ENCODE assay signal across 8 cellular contexts in the genomic region with DNA sequence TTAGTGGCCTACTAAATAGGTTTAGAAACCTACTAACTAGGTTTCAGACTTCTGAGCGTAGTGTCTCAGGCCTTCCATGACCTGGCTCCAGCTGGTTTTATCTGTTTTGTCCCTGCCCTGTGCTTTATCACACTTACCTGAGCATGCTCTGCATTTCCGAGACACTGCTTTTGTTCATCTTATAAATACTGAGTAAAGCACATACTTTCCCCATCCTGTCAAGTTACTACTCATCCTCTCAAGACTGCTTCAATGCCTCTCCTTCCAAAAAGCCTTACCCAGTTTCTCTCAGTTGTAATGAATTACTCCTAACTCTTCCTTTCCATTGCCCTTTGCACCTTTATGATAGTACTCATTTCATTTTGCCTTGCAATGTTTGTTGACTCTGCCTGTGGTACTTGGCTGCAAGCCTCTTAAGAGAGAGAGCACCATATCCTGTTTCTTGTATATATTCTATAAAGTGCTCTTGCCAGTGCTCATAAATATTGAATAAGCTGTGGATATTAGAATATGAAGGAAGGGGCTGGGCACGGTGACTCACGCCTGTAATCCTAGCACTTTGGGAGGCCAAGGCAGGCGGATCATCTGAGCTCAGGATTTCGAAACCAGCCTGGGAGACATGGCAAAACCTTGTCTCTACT. TPM values are rescaled to one million over a fixed set of nuclear protein-coding genes. Genes with fewer than 3 reads are reported as not detected.
DNase-seq lines count a peak whose midpoint lies in the region; ATAC-seq and TF ChIP-seq lines count a peak whose summit lies in the region.

No MANE protein-coding gene starts in this region.

- ATAC-seq in PC-3: peak; percentile 92
- no peak for ATAC-seq in HG03280 (IDR thresholded peaks at IDR 0.05; ENCODE audit: unreplicated experiment)
- ATAC-seq in GM19452 (IDR thresholded peaks at IDR 0.05; ENCODE audit: unreplicated experiment): no peak

- no TSS peak for BruUV-seq in PC-3 (replicated peaks; lab: Mats Ljungman, UMichigan)

- H3K9me2 ChIP-seq in PC-3 (replicated peaks; ENCODE audit: low read length): no peaks in the 10 kb centered on the region

- H3K4me2 ChIP-seq in PC-3 (ENCODE audit: low read length) (peak overlapping the region; percentile 74), smooth muscle cell (peak overlapping the region; percentile 60)

- intact Hi-C loops in PC-3 (cut with micrococcal nuclease): loop anchor here (1.0 kb wide), 1 partner anchor 34 kb away; a partner anchor contains a TSS

- H3F3A ChIP-seq in PC-3 (ENCODE audit: low read length, unreplicated experiment) (no peaks in the 10 kb centered on the region), smooth muscle cell (ENCODE audit: low read depth) (peaks cover 19% of the 10 kb centered on the region)

- WGBS in smooth muscle cell (ENCODE audit: low lambda C conversion rate): 34% methylated on average over 6 of the region's 6 CpGs

- peak overlapping the region; percentile 84 for H3K27ac ChIP-seq in PC-3 (ENCODE audit: low read length)
- peak overlapping the region; percentile 80 for H3K27ac ChIP-seq in smooth muscle cell (ENCODE audit: low read depth)

- H3K9ac ChIP-seq in PC-3 (ENCODE audit: low read length): peak overlapping the region; percentile 50
- no peak overlapping the region for H3K9ac ChIP-seq in smooth muscle cell (ENCODE audit: low read depth)

- DNase-seq in HEK293T (ENCODE audit: extremely low spot score) (peak; percentile 5), PC-3 (peak; percentile 91), fibroblast of mammary gland (ENCODE audit: low read depth) (peak; percentile 91), smooth muscle cell (lab: John Stamatoyannopoulos, UW; ENCODE audit: unreplicated experiment) (peak; percentile 1), NCI-H1930 (lab: John Stamatoyannopoulos, UW) (no peak), NCI-H1048 (lab: John Stamatoyannopoulos, UW) (no peak)

- H4K20me1 ChIP-seq in PC-3 (ENCODE audit: low read length): peaks cover 3% of the 10 kb centered on the region; the same call in 1 of the 2 replicates
- peaks cover 89% of the 10 kb centered on the region for H4K20me1 ChIP-seq in smooth muscle cell (ENCODE audit: low read depth)

- TF ChIP-seq CTCF in PC-3 (conservative IDR thresholded peaks at IDR 0.05; ENCODE audit: low read depth, low read length) (no peak), fibroblast of mammary gland (conservative IDR thresholded peaks at IDR 0.05; ENCODE audit: control insufficient read depth, insufficient read depth, low read depth, low read length) (no peak), smooth muscle cell (IDR thresholded peaks at IDR 0.05; ENCODE audit: borderline replicate concordance, insufficient read depth, poor library complexity, severe bottlenecking) (no peak)

- H3K36me3 ChIP-seq in PC-3 (ENCODE audit: low read depth, low read length) (no peaks in the 10 kb centered on the region), smooth muscle cell (ENCODE audit: low read depth) (peaks cover 7% of the 10 kb centered on the region)

- H3K4me3 ChIP-seq in PC-3 (ENCODE audit: low read length) (peak overlapping the region; percentile 31; the same call in 1 of the 2 replicates), fibroblast of mammary gland (ENCODE audit: control insufficient read depth, low read depth, low read length) (no peak overlapping the region), smooth muscle cell (no peak overlapping the region)

- no peaks in the 10 kb centered on the region for H3K9me3 ChIP-seq in PC-3 (ENCODE audit: low read length)
- no peaks in the 10 kb centered on the region for H3K9me3 ChIP-seq in smooth muscle cell (replicated peaks; ENCODE audit: low read depth)

- H3K79me2 ChIP-seq in PC-3 (ENCODE audit: low read length) (peaks cover 8% of the 10 kb centered on the region; the same call in 1 of the 2 replicates), smooth muscle cell (ENCODE audit: low read depth) (peaks cover 84% of the 10 kb centered on the region)

- H3K27me3 ChIP-seq in PC-3 (ENCODE audit: low read length) (no peaks in the 10 kb centered on the region), smooth muscle cell (ENCODE audit: low read depth) (no peaks in the 10 kb centered on the region)

- POLR2A ChIA-PET in HEK293T (lab: Yijun Ruan, JAX): interaction anchor here (0.9 kb wide), 1 partner anchor 35 kb away, joined by 3 read pairs; a partner anchor contains a TSS
- POLR2A ChIA-PET in PC-3 (lab: Charles Lee; ENCODE audit: unreplicated experiment): interaction anchor here (0.5 kb wide), 1 partner anchor 22 kb away, joined by 5 read pairs; no protein-coding TSS in a partner anchor

- CTCF ChIA-PET in HEK293T (lab: Yijun Ruan, JAX): no interaction called here
- CTCF ChIA-PET in PC-3 (lab: Charles Lee): no interaction called here

- H2AFZ ChIP-seq in PC-3 (ENCODE audit: low read length) (no peak overlapping the region), smooth muscle cell (ENCODE audit: low read depth) (no peak overlapping the region)

- H3K4me1 ChIP-seq in PC-3 (ENCODE audit: insufficient read depth, low read length) (peaks cover 18% of the 10 kb centered on the region), smooth muscle cell (ENCODE audit: low read depth) (peaks cover 18% of the 10 kb centered on the region)

TF ChIP-seq in HEK293T, 16 proteins besides CTCF, POLR2A, EP300 and RAD21:
- TF ChIP-seq L3MBTL2 (conservative IDR thresholded peaks at IDR 0.05) (no peak), ZNF384 (IDR thresholded peaks at IDR 0.05) (no peak), SUZ12 (IDR thresholded peaks at IDR 0.05) (no peak), FOXA1 (IDR thresholded peaks at IDR 0.05) (no peak), ELF4 (IDR thresholded peaks at IDR 0.05) (no peak), TARDBP (IDR thresholded peaks at IDR 0.05) (no peak), HDGF (IDR thresholded peaks at IDR 0.05; ENCODE audit: borderline replicate concordance) (no peak), SP1 (IDR thresholded peaks at IDR 0.05) (no peak), NFRKB (IDR thresholded peaks at IDR 0.05) (no peak), LEF1 (IDR thresholded peaks at IDR 0.05; ENCODE audit: borderline replicate concordance) (no peak), CTBP1 (IDR thresholded peaks at IDR 0.05; ENCODE audit: borderline replicate concordance) (no peak), FOXK2 (IDR thresholded peaks at IDR 0.05) (no peak), BHLHE40 (IDR thresholded peaks at IDR 0.05; ENCODE audit: borderline replicate concordance) (no peak), FOXM1 (IDR thresholded peaks at IDR 0.05; ENCODE audit: borderline replicate concordance) (no peak), ARNT (IDR thresholded peaks at IDR 0.05) (no peak)
- TF ChIP-seq, protein P1, sequence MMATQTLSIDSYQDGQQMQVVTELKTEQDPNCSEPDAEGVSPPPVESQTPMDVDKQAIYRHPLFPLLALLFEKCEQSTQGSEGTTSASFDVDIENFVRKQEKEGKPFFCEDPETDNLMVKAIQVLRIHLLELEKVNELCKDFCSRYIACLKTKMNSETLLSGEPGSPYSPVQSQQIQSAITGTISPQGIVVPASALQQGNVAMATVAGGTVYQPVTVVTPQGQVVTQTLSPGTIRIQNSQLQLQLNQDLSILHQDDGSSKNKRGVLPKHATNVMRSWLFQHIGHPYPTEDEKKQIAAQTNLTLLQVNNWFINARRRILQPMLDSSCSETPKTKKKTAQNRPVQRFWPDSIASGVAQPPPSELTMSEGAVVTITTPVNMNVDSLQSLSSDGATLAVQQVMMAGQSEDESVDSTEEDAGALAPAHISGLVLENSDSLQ (IDR thresholded peaks at IDR 0.05): no peak

RNA-seq across cellular contexts. Expression of a gene that starts 34.4 kb away (rescaled TPM):
- total RNA-seq in PC-3 (2014; rRNA removed): 12.5 and 17.6 TPM in 2 replicates
- total RNA-seq in smooth muscle cell: 113 and 143 TPM in 2 replicates
- polyA plus RNA-seq in smooth muscle cell: 43.7 and 46.4 TPM in 2 replicates

Comparison
In these comparisons a context has a peak if more than half of its experiments do, and no peak if none do; other contexts are left out.
1. DNase-seq: peak in HEK293T (single experiment), PC-3 (single experiment), fibroblast of mammary gland (single experiment) and smooth muscle cell (single experiment); none in NCI-H1930 (0 of 2) and NCI-H1048 (single experiment).